Comparison of ENCODE assay signal across 20 cellular contexts in genomic region chrX:23745786-23746185, GRCh38. TPM values are rescaled to one million over a fixed set of nuclear protein-coding genes. Genes with fewer than 3 reads are reported as not detected.
A peak's percentile ranks its signal among the peaks of the same experiment; 100 is the strongest.
DNase-seq lines count a peak whose midpoint lies in the region; ATAC-seq and TF ChIP-seq lines count a peak whose summit lies in the region.
"Had no signal": no experiment of that assay in that cellular context is flagged by ENCODE, and none has a peak within 500 bp of the region (broad histone marks: within the 10 kb centered on the region; RNA-seq: fewer than 3 reads in every experiment).

No MANE protein-coding gene starts in this region.

- H3K36me3 ChIP-seq in BLaER1 treated with 17β-estradiol and CSF1 and Interleukin-3, amounts not matched to agents 10 nM and 100 nM = no peaks in the 10 kb centered on the region
- no peaks in the 10 kb centered on the region for H3K36me3 ChIP-seq in CD4-positive, alpha-beta memory T cell (ENCODE audit: insufficient read depth, low read length)
- H3K36me3 ChIP-seq: tibial artery had no signal

- H3K4me1 Mint-ChIP-seq in CD4-positive, alpha-beta memory T cell = peaks cover 8 to 37% (median 20%) of the 10 kb centered on the region in 4 donors
- H3K4me1 Mint-ChIP-seq in activated CD8-positive, alpha-beta T cell treated with anti-CD3 and anti-CD28 coated beads for 36 hours (ENCODE audit: low read depth) = peaks cover 14% of the 10 kb centered on the region

- H3K9ac ChIP-seq in BLaER1 treated with 17β-estradiol and CSF1 and Interleukin-3, amounts not matched to agents 10 nM and 100 nM = 0 out of 22 replicates have a peak overlapping the region, but pooled peaks of 1 of the 11 experiments have one; percentile 31

- CTCF ChIA-PET in CD4-positive, alpha-beta memory T cell (lab: Charles Lee; ENCODE audit: partially characterized antibody) = interaction anchor here (1.7 to 4.9 kb wide), 4 partner anchors 29 to 162 kb away, joined by 4 to 16 read pairs (median 10); partner anchors contain the start of genes APOO, CXorf58 and SAT1
- CTCF ChIA-PET in activated CD8-positive, alpha-beta T cell treated with anti-CD3 and anti-CD28 coated beads for 36 hours (lab: Charles Lee) = interaction anchor here (1.3 kb wide), 1 partner anchor 156 kb away, joined by 4 read pairs; no protein-coding TSS in a partner anchor

- no peak for TF ChIP-seq CTCF in activated CD8-positive, alpha-beta T cell treated with anti-CD3 and anti-CD28 coated beads for 36 hours (IDR thresholded peaks at IDR 0.05)
- TF ChIP-seq CTCF in fibroblast of pulmonary artery (IDR thresholded peaks at IDR 0.05; ENCODE audit: low read length, missing control alignments) = no peak

- H3K36me3 Mint-ChIP-seq in CD4-positive, alpha-beta memory T cell = no peaks in the 10 kb centered on the region
- no peaks in the 10 kb centered on the region for H3K36me3 Mint-ChIP-seq in activated CD8-positive, alpha-beta T cell treated with anti-CD3 and anti-CD28 coated beads for 36 hours (ENCODE audit: low read depth)

- H3K4me3 Mint-ChIP-seq in CD4-positive, alpha-beta memory T cell = peak overlapping the region in 7 of 8 donors; percentile 5 to 70 (median 59)
- no peak overlapping the region for H3K4me3 Mint-ChIP-seq in activated CD8-positive, alpha-beta T cell treated with anti-CD3 and anti-CD28 coated beads for 36 hours
- H3K4me3 Mint-ChIP-seq: HFFc6 had no signal

- H3K4me2 ChIP-seq in BLaER1 treated with 17β-estradiol and CSF1 and Interleukin-3, amounts not matched to agents 10 nM and 100 nM = peak overlapping the region in 7 of 11 experiments; percentile 9 to 59 (median 32); a peak in 10 of 22 replicates

- H3K27me3 Mint-ChIP-seq in CD4-positive, alpha-beta memory T cell = no peaks in the 10 kb centered on the region
- no peaks in the 10 kb centered on the region for H3K27me3 Mint-ChIP-seq in activated CD8-positive, alpha-beta T cell treated with anti-CD3 and anti-CD28 coated beads for 36 hours

- no peaks in the 10 kb centered on the region for H3K9me3 Mint-ChIP-seq in CD4-positive, alpha-beta memory T cell
- H3K9me3 Mint-ChIP-seq in activated CD8-positive, alpha-beta T cell treated with anti-CD3 and anti-CD28 coated beads for 36 hours = no peaks in the 10 kb centered on the region
- H3K9me3 Mint-ChIP-seq: HFFc6 had no signal

- peak overlapping the region; percentile 54 to 94 (median 82) for H3K27ac Mint-ChIP-seq in CD4-positive, alpha-beta memory T cell
- peak overlapping the region; percentile 73 for H3K27ac Mint-ChIP-seq in activated CD8-positive, alpha-beta T cell treated with anti-CD3 and anti-CD28 coated beads for 36 hours
- H3K27ac Mint-ChIP-seq: HFFc6 had no signal

- peaks cover 0 to 17% (median 9%) of the 10 kb centered on the region in 11 experiments; a peak in 16 of 22 replicates for H3K9me3 ChIP-seq in BLaER1 treated with 17β-estradiol and CSF1 and Interleukin-3, amounts not matched to agents 10 nM and 100 nM (replicated peaks in 1 of 11)
- H3K9me3 ChIP-seq in CD4-positive, alpha-beta memory T cell (ENCODE audit: control insufficient read depth in 1 of 2, low read length in 2 of 2) = no peaks in the 10 kb centered on the region
- H3K9me3 ChIP-seq: psoas muscle, tibial artery had no signal

- H4K20me1 ChIP-seq in BLaER1 treated with 17β-estradiol and CSF1 and Interleukin-3, amounts not matched to agents 10 nM and 100 nM = peaks cover 0 to 1% (median 0%) of the 10 kb centered on the region in 11 experiments; a peak in 1 of 22 replicates

- peaks cover 0 to 25% (median 15%) of the 10 kb centered on the region in 11 experiments; a peak in 13 of 22 replicates for H3K27me3 ChIP-seq in BLaER1 treated with 17β-estradiol and CSF1 and Interleukin-3, amounts not matched to agents 10 nM and 100 nM
- no peaks in the 10 kb centered on the region for H3K27me3 ChIP-seq in CD4-positive, alpha-beta memory T cell (ENCODE audit: insufficient read depth, low read length)
- H3K27me3 ChIP-seq: tibial artery had no signal

- H3K4me3 ChIP-seq in BLaER1 treated with 17β-estradiol and CSF1 and Interleukin-3, amounts not matched to agents 10 nM and 100 nM = no peak overlapping the region
- no peak overlapping the region for H3K4me3 ChIP-seq in CD4-positive, alpha-beta memory T cell (ENCODE audit: low read length in 2 of 2)
- H3K4me3 ChIP-seq in fibroblast of pulmonary artery (replicated peaks; ENCODE audit: low read depth, low read length) = no peak overlapping the region
- H3K4me3 ChIP-seq: psoas muscle, tibial artery had no signal

- peaks cover 0 to 17% (median 11%) of the 10 kb centered on the region in 10 experiments; a peak in 12 of 20 replicates for H3K4me1 ChIP-seq in BLaER1 treated with 17β-estradiol and CSF1 and Interleukin-3, amounts not matched to agents 10 nM and 100 nM
- H3K4me1 ChIP-seq in CD4-positive, alpha-beta memory T cell (ENCODE audit: insufficient read depth, low read length) = peaks cover 32% of the 10 kb centered on the region
- H3K4me1 ChIP-seq: psoas muscle had no signal

- ATAC-seq in activated CD8-positive, alpha-beta T cell treated with anti-CD3 and anti-CD28 coated beads for 36 hours = no peak
- ATAC-seq: HepG2, left ventricle myocardium superior, psoas muscle had no signal

- POLR2A ChIA-PET in CD4-positive, alpha-beta memory T cell (lab: Charles Lee; ENCODE audit: partially characterized antibody) = interaction anchor here (0.8 to 5.0 kb wide), 7 partner anchors 9 to 309 kb away, joined by 3 to 63 read pairs (median 3); partner anchors contain the start of genes EIF2S3 and SAT1
- POLR2A ChIA-PET in activated CD8-positive, alpha-beta T cell treated with anti-CD3 and anti-CD28 coated beads for 36 hours (lab: Charles Lee) = no interaction called here

- in situ Hi-C loops in ACHN (cut with HindIII; ENCODE audit: low pct_ligation_motif_present, low pct_unique_long_range_greater_than_20kb, low sequenced_read_pairs) = no loop called here

- peak in 4 of 5 donors; percentile 43 to 70 (median 56) for DNase-seq in CD4-positive, alpha-beta memory T cell
- DNase-seq in activated CD8-positive, alpha-beta T cell treated with anti-CD3 and anti-CD28 coated beads for 36 hours = no peak
- DNase-seq in fibroblast of pulmonary artery (ENCODE audit: low read depth) (peak; percentile 12), ACHN (no peak), epidermal melanocyte (ENCODE audit: insufficient read length, low spot score) (no peak), KG1 (lab: John Stamatoyannopoulos, UW) (no peak)
- DNase-seq: activated naive CD4-positive, alpha-beta T cell treated with anti-CD3 and anti-CD28 coated beads, Interleukin-2, amount 50 U/mL, for 16 hours; activated T-cell treated with anti-CD3 and anti-CD28 coated beads, Interleukin-2, amount 50 U/mL, for 1 hour; HFFc6; left ventricle myocardium superior; NCI-H1694 treated with DMSO at 0.1 percent for 48 hours; NCI-H226; psoas muscle; Right ventricle myocardium superior; stimulated activated CD4-positive, alpha-beta T cell treated with anti-CD3 and anti-CD28 coated beads, Interleukin-1b, Interleukin-23, amount 100 ng/mL, for 48 hours; stimulated activated naive CD4-positive, alpha-beta T cell treated with Interleukin-2 at 50 U/mL for 16 hours; SW 1271; tibial artery had no signal

- intact Hi-C loops in CD4-positive, alpha-beta memory T cell (cut with micrococcal nuclease) = no loop called here
- intact Hi-C loops in activated CD8-positive, alpha-beta T cell treated with anti-CD3 and anti-CD28 coated beads for 36 hours (cut with micrococcal nuclease) = no loop called here

- peak overlapping the region in 2 of 11 experiments; percentile 34 to 45; a peak in 3 of 22 replicates for H3K27ac ChIP-seq in BLaER1 treated with 17β-estradiol and CSF1 and Interleukin-3, amounts not matched to agents 10 nM and 100 nM
- peak overlapping the region; percentile 6 for H3K27ac ChIP-seq in CD4-positive, alpha-beta memory T cell (ENCODE audit: low read depth, low read length)
- H3K27ac ChIP-seq: psoas muscle, tibial artery had no signal

RNA-seq across cellular contexts. Expression of gene ACOT9, which starts 2.7 kb away (rescaled TPM):
- 10 to 100 TPM; 21.2 to 25.2 TPM for total RNA-seq in CD4-positive, alpha-beta memory T cell
- polyA plus RNA-seq in CD4-positive, alpha-beta memory T cell = 10 to 100 TPM; 22.5 to 28.1 TPM
- 10 to 100 TPM; 28.1 to 28.3 TPM for total RNA-seq in activated CD8-positive, alpha-beta T cell treated with anti-CD3 and anti-CD28 coated beads for 36 hours

RNA-seq across cellular contexts. Expression of gene SAT1, which starts 37.2 kb away (rescaled TPM):
- total RNA-seq in CD4-positive, alpha-beta memory T cell = 100 to 1,000 TPM; 139 to 145 TPM
- polyA plus RNA-seq in CD4-positive, alpha-beta memory T cell = 100 to 1,000 TPM; 127 to 134 TPM
- total RNA-seq in activated CD8-positive, alpha-beta T cell treated with anti-CD3 and anti-CD28 coated beads for 36 hours = 100 to 1,000 TPM in 1 of 2 experiments, 10 to 100 TPM in 1; 94.1 to 101 TPM

Comparison
In these comparisons a context has a peak if more than half of its experiments do, and no peak if none do; other contexts are left out.
1. DNase-seq: peak in CD4-positive, alpha-beta memory T cell (4 of 5) and fibroblast of pulmonary artery (single experiment); none in activated CD8-positive, alpha-beta T cell treated with anti-CD3 and anti-CD28 coated beads for 36 hours (single experiment), ACHN (single experiment), epidermal melanocyte (single experiment) and KG1 (single experiment).